In the genomic region with DNA sequence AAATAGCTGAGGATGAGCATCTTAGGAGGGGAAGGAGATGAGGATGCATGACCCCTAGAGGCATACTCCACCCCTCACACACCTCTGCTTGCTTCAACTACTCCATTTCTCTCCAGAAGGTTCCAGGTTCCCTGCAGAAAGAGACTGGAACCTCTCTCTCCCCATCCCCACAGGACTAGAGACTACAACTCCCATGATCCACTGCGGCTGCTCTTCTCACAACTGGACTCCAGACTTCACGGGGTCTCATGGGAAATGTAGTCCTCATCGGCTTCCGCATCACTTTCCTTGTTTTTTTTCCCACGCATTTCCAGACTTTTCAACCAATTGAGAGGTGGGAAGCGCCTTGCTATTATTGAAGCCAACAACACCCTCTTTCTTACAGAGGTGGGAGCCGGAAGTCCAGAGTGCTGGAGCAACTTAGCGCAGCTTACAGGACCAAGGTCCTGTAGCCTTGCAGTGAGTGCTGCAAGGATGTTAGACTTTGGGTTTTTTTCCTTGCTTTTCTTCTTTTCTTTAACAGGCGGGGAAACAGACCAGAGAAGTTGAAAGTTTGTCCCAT, we compare ENCODE assay signal across 8 cellular contexts. TPM values are rescaled to one million over a fixed set of nuclear protein-coding genes. Genes with fewer than 3 reads are reported as not detected.
A peak's percentile ranks its signal among the peaks of the same experiment; 100 is the strongest.
DNase-seq lines count a peak whose midpoint lies in the region; ATAC-seq and TF ChIP-seq lines count a peak whose summit lies in the region.

No MANE protein-coding gene starts in this region.

- H3K9me3 ChIP-seq in Loucy (ENCODE audit: insufficient read depth, low read depth, low read length) = no peaks in the 10 kb centered on the region
- no peaks in the 10 kb centered on the region for H3K9me3 ChIP-seq in heart right ventricle

- no peak for TF ChIP-seq CTCF in Loucy (conservative IDR thresholded peaks at IDR 0.05; ENCODE audit: low read length)
- no peak for TF ChIP-seq CTCF in heart right ventricle (IDR thresholded peaks at IDR 0.05)

- H3K4me1 ChIP-seq in Loucy (ENCODE audit: insufficient read depth, low read length, poor library complexity, severe bottlenecking) (no peaks in the 10 kb centered on the region), heart right ventricle (peaks cover 4 to 39% (median 22%) of the 10 kb centered on the region in 9 donors)

- H3K4me2 ChIP-seq in Loucy (ENCODE audit: low read depth, low read length, poor library complexity, severe bottlenecking) = peak overlapping the region; percentile 43

- no peaks in the 10 kb centered on the region for H3F3A ChIP-seq in Loucy (ENCODE audit: low read depth)

- H3K9me2 ChIP-seq in Loucy (replicated peaks; ENCODE audit: low read depth, low read length) = no peaks in the 10 kb centered on the region

- H3K27me3 ChIP-seq in Loucy (ENCODE audit: insufficient read depth, low read length, poor library complexity, severe bottlenecking) (no peaks in the 10 kb centered on the region), heart right ventricle (peaks cover 7 to 74% (median 67%) of the 10 kb centered on the region in 7 donors)

- H2AFZ ChIP-seq in Loucy (ENCODE audit: low read length) = peak overlapping the region; percentile 77

- intact Hi-C loops in heart right ventricle (cut with DNase I) = loop anchor here in 1 of 10 donors (10.0 kb wide), 1 partner anchor 127 kb away; the partner anchor contains the start of genes NDUFA3 and OSCAR

- no peaks in the 10 kb centered on the region for H3K36me3 ChIP-seq in Loucy (ENCODE audit: insufficient read depth, low read length)
- H3K36me3 ChIP-seq in heart right ventricle = no peaks in the 10 kb centered on the region

- H3K4me3 ChIP-seq in Loucy (ENCODE audit: low read length, poor library complexity, severe bottlenecking) = peak overlapping the region; percentile 38
- H3K4me3 ChIP-seq in heart right ventricle = peak overlapping the region in 9 of 10 donors; percentile 10 to 47 (median 40)

- peak; percentile 64 to 89 (median 83) for ATAC-seq in heart right ventricle
- ATAC-seq in GM21576 (IDR thresholded peaks at IDR 0.05; ENCODE audit: unreplicated experiment) = no peak

- WGBS in heart right ventricle, 2 donors = 2 to 4% methylated on average over 9 of the region's 9 CpGs

- H4K20me1 ChIP-seq in Loucy (ENCODE audit: insufficient read depth, low read length, poor library complexity, severe bottlenecking) = no peaks in the 10 kb centered on the region

- no peaks in the 10 kb centered on the region for H3K79me2 ChIP-seq in Loucy (ENCODE audit: insufficient read depth, low read length)

- no peak overlapping the region for H3K9ac ChIP-seq in Loucy (ENCODE audit: low read depth, low read length, poor library complexity, severe bottlenecking)

- DNase-seq in D341Med (ENCODE audit: low spot score) (peak; percentile 80), T follicular helper cell (ENCODE audit: low read depth) (peak; percentile 58), amniotic stem cell (lab: John Stamatoyannopoulos, UW) (peak; percentile 70), heart right ventricle (peak; percentile 44 to 90), pons (ENCODE audit: low spot score) (peak; percentile 95), ureter (ENCODE audit: low spot score) (peak; percentile 70)

- H3K27ac ChIP-seq in heart right ventricle = peak overlapping the region in 4 of 10 donors; percentile 5 to 27 (median 24)

RNA-seq across cellular contexts. Expression of gene CACNG6, which starts 13.9 kb away (rescaled TPM):
- total RNA-seq in heart right ventricle (not detected), ureter (not detected)
- polyA plus RNA-seq in heart right ventricle = not detected

RNA-seq across cellular contexts. Expression of gene CACNG8, which starts 14.8 kb away (rescaled TPM):
- total RNA-seq in heart right ventricle (under 1 TPM in 9 of 10 donors, not detected in 1; 0.07 to 0.31 (median 0.14) TPM), ureter (0.08 TPM)
- under 1 TPM; 0.03 to 0.22 TPM for polyA plus RNA-seq in heart right ventricle
